ENCODE assay signal across 24 cellular contexts in genomic region chr15:65893060-65893459, GRCh38. TPM values are rescaled to one million over a fixed set of nuclear protein-coding genes. Genes with fewer than 3 reads are reported as not detected.
A peak's percentile ranks its signal among the peaks of the same experiment; 100 is the strongest.
DNase-seq lines count a peak whose midpoint lies in the region; ATAC-seq lines count a peak whose summit lies in the region.
"Had no signal": no experiment of that assay in that cellular context is flagged by ENCODE, and none has a peak within 500 bp of the region (broad histone marks: within the 10 kb centered on the region; RNA-seq: fewer than 3 reads in every experiment).

No MANE protein-coding gene starts in this region.

- H3K4me3 Mint-ChIP-seq in activated T-cell treated with anti-CD3 and anti-CD28 coated beads, Interleukin-2, amount 50 U/mL, for 4 hours = no peak overlapping the region
- H3K4me3 Mint-ChIP-seq in stimulated activated naive CD8-positive, alpha-beta T cell treated with anti-CD3 and anti-CD28 coated beads, Interleukin-15, amount 100 ng/mL, for 72 hours = no peak overlapping the region
- H3K4me3 Mint-ChIP-seq: CD14-positive monocyte; CD8-positive, alpha-beta memory T cell had no signal

- H3K36me3 Mint-ChIP-seq in activated T-cell treated with anti-CD3 and anti-CD28 coated beads, Interleukin-2, amount 50 U/mL, for 4 hours (ENCODE audit: insufficient read depth) = peaks cover 40% of the 10 kb centered on the region

- H3K9me3 Mint-ChIP-seq in activated T-cell treated with anti-CD3 and anti-CD28 coated beads, Interleukin-2, amount 50 U/mL, for 4 hours = no peaks in the 10 kb centered on the region
- no peaks in the 10 kb centered on the region for H3K9me3 Mint-ChIP-seq in stimulated activated naive CD8-positive, alpha-beta T cell treated with anti-CD3 and anti-CD28 coated beads, Interleukin-15, amount 100 ng/mL, for 72 hours
- H3K9me3 Mint-ChIP-seq: CD14-positive monocyte; CD8-positive, alpha-beta memory T cell had no signal

- ATAC-seq in activated CD4-positive, CD25-positive, alpha-beta regulatory T cell treated with anti-CD3 and anti-CD28 coated beads, Interleukin-2, amount 50 U/mL, for 24 hours = peak; percentile 73 to 75
- peak; percentile 59 to 62 for ATAC-seq in activated T-cell treated with anti-CD3 and anti-CD28 coated beads, Interleukin-2, amount 50 U/mL, for 4 hours
- peak; percentile 43 for ATAC-seq in stimulated activated naive CD8-positive, alpha-beta T cell treated with anti-CD3 and anti-CD28 coated beads, Interleukin-15, amount 100 ng/mL, for 72 hours
- ATAC-seq: Right ventricle myocardium inferior had no signal

- H3K27me3 Mint-ChIP-seq in activated T-cell treated with anti-CD3 and anti-CD28 coated beads, Interleukin-2, amount 50 U/mL, for 4 hours (ENCODE audit: low read depth) = no peaks in the 10 kb centered on the region
- no peaks in the 10 kb centered on the region for H3K27me3 Mint-ChIP-seq in stimulated activated naive CD8-positive, alpha-beta T cell treated with anti-CD3 and anti-CD28 coated beads, Interleukin-15, amount 100 ng/mL, for 72 hours
- H3K27me3 Mint-ChIP-seq: CD8-positive, alpha-beta memory T cell had no signal

- DNase-seq in activated CD4-positive, CD25-positive, alpha-beta regulatory T cell treated with anti-CD3 and anti-CD28 coated beads, Interleukin-2, amount 50 U/mL, for 72 hours = no peak
- DNase-seq in activated T-cell treated with anti-CD3 and anti-CD28 coated beads, Interleukin-2, amount 50 U/mL, for 4 hours = no peak
- DNase-seq in activated T-cell treated with anti-CD3 and anti-CD28 coated beads for 4 hours (no peak), dermis blood vessel endothelial cell (no peak)
- peak; percentile 35 for DNase-seq in stimulated activated CD4-positive, alpha-beta T cell treated with anti-CD3 and anti-CD28 coated beads, Interleukin-4, amount 100 ng/mL, for 24 hours
- DNase-seq in stimulated activated CD4-positive, alpha-beta T cell treated with anti-CD3 and anti-CD28 coated beads, Interleukin-1b, Interleukin-23, amount 100 ng/mL, for 48 hours = no peak
- no peak for DNase-seq in stimulated activated naive CD8-positive, alpha-beta T cell treated with anti-CD3 and anti-CD28 coated beads, Interleukin-15, amount 100 ng/mL, for 72 hours
- DNase-seq: ACHN; BE2C; CD8-positive, alpha-beta memory T cell; DMS153; DND-41; NCI-H1048; NCI-H1417; NCI-H1694; NCI-H2029 treated with DMSO at 0.1 percent for 48 hours; NCI-H446 treated with DMSO at 0.1 percent for 48 hours; NCI-H526; NCI-H82; NK-92 treated with Interleukin-12 subunit alpha and Interleukin-12 subunit beta, amount 100 ng/mL, for 24 hours; PC-9 had no signal

- H3K27ac Mint-ChIP-seq in stimulated activated naive CD8-positive, alpha-beta T cell treated with anti-CD3 and anti-CD28 coated beads, Interleukin-15, amount 100 ng/mL, for 72 hours = no peak overlapping the region

- peaks cover 35% of the 10 kb centered on the region for H3K4me1 Mint-ChIP-seq in activated T-cell treated with anti-CD3 and anti-CD28 coated beads, Interleukin-2, amount 50 U/mL, for 4 hours (ENCODE audit: low read depth)
- peaks cover 51% of the 10 kb centered on the region for H3K4me1 Mint-ChIP-seq in stimulated activated naive CD8-positive, alpha-beta T cell treated with anti-CD3 and anti-CD28 coated beads, Interleukin-15, amount 100 ng/mL, for 72 hours

RNA-seq across cellular contexts. Expression of gene RAB11A, which starts 23.8 kb away (rescaled TPM):
- 100 to 1,000 TPM; 127 to 139 (median 136) TPM for total RNA-seq in activated T-cell treated with anti-CD3 and anti-CD28 coated beads, Interleukin-2, amount 50 U/mL, for 4 hours
- 485 and 795 TPM in 2 replicates for total RNA-seq in dermis blood vessel endothelial cell
